ENCODE assay signal across 1 cellular context in genomic region chr7:108525985-108526767, GRCh38.
TF ChIP-seq lines count a peak whose summit lies in the region.

TSS of gene PNPLA8 (minus strand) at chr7:108526135. CDS start at chr7:108515491, 10,644 bp downstream.

TF ChIP-seq in HepG2, 621 proteins besides CTCF, POLR2A, EP300 and RAD21 (continued from another document and continues in another):
- no peak for TF ChIP-seq ATF6 (CRISPR knock-in tag; conservative IDR thresholded peaks at IDR 0.05)
- TF ChIP-seq PCBP1 (IDR thresholded peaks at IDR 0.05; ENCODE audit: borderline replicate concordance, low read depth, low read length) = peak; percentile 77; the same call in 1 of the 2 replicates
- TF ChIP-seq IRF9 (CRISPR knock-in tag; IDR thresholded peaks at IDR 0.05; ENCODE audit: borderline replicate concordance) = peak; percentile 42; the same call in 1 of the 2 replicates
- TF ChIP-seq ZZZ3 (CRISPR knock-in tag; IDR thresholded peaks at IDR 0.05; ENCODE audit: borderline replicate concordance) = peak; percentile 94; the same call in 1 of the 2 replicates
- TF ChIP-seq ZNF280B (CRISPR knock-in tag; IDR thresholded peaks at IDR 0.05; ENCODE audit: borderline replicate concordance) = 0 out of 2 replicates have a peak, but pooled peaks have one; percentile 95
- TF ChIP-seq RFX3 (CRISPR knock-in tag; IDR thresholded peaks at IDR 0.05) = no peak
- no peak for TF ChIP-seq ZNF264 (CRISPR knock-in tag; IDR thresholded peaks at IDR 0.05)
- no peak for TF ChIP-seq EED (CRISPR knock-in tag; IDR thresholded peaks at IDR 0.05)
- TF ChIP-seq MED13 (CRISPR knock-in tag; IDR thresholded peaks at IDR 0.05) = no peak
- no peak for TF ChIP-seq FOXO4 (CRISPR knock-in tag; conservative IDR thresholded peaks at IDR 0.05)
- peak; percentile 78 for TF ChIP-seq MXD4 (CRISPR knock-in tag; IDR thresholded peaks at IDR 0.05)
- no peak for TF ChIP-seq ZNF75D (CRISPR knock-in tag; IDR thresholded peaks at IDR 0.05; ENCODE audit: borderline replicate concordance)
- no peak for TF ChIP-seq PLRG1 (conservative IDR thresholded peaks at IDR 0.05)
- TF ChIP-seq SNAPC2 (CRISPR knock-in tag; IDR thresholded peaks at IDR 0.05) = peak; percentile 92; the same call in 1 of the 2 replicates
- peak; percentile 77; the same call in 1 of the 2 replicates for TF ChIP-seq EHMT2 (IDR thresholded peaks at IDR 0.05; ENCODE audit: borderline replicate concordance, low read depth, low read length)
- no peak for TF ChIP-seq YY1 (IDR thresholded peaks at IDR 0.05; ENCODE audit: insufficient read depth, insufficient replicate concordance, low read depth, low read length)
- no peak for TF ChIP-seq NR0B2 (CRISPR knock-in tag; IDR thresholded peaks at IDR 0.05)
- no peak for TF ChIP-seq ZNF773 (CRISPR knock-in tag; IDR thresholded peaks at IDR 0.05; ENCODE audit: borderline replicate concordance)
- peak; percentile 51; the same call in 1 of the 2 replicates for TF ChIP-seq ZNF558 (CRISPR knock-in tag; IDR thresholded peaks at IDR 0.05; ENCODE audit: borderline replicate concordance)
- peak; percentile 77; the same call in 1 of the 2 replicates for TF ChIP-seq ZNF878 (CRISPR knock-in tag; IDR thresholded peaks at IDR 0.05)
- no peak for TF ChIP-seq ZBTB37 (CRISPR knock-in tag; IDR thresholded peaks at IDR 0.05)
- 0 out of 2 replicates have a peak, but pooled peaks have one; percentile 70 for TF ChIP-seq ZNF670 (CRISPR knock-in tag; IDR thresholded peaks at IDR 0.05; ENCODE audit: borderline replicate concordance)
- no peak for TF ChIP-seq TBP (CRISPR knock-in tag; IDR thresholded peaks at IDR 0.05)
- TF ChIP-seq ZNF142 (CRISPR knock-in tag; IDR thresholded peaks at IDR 0.05) = no peak
- no peak for TF ChIP-seq TOE1 (CRISPR knock-in tag; IDR thresholded peaks at IDR 0.05)
- peak; percentile 95 for TF ChIP-seq HNF1B (CRISPR knock-in tag; IDR thresholded peaks at IDR 0.05)
- TF ChIP-seq SNAPC4 (CRISPR knock-in tag; IDR thresholded peaks at IDR 0.05) = no peak
- TF ChIP-seq MTF2 (CRISPR knock-in tag; IDR thresholded peaks at IDR 0.05; ENCODE audit: borderline replicate concordance) = peak; percentile 98
- TF ChIP-seq ZC3H4 (CRISPR knock-in tag; IDR thresholded peaks at IDR 0.05; ENCODE audit: borderline replicate concordance) = no peak
- TF ChIP-seq HOXD1 (CRISPR knock-in tag; IDR thresholded peaks at IDR 0.05) = no peak
- no peak; the same call in 1 of the 2 replicates for TF ChIP-seq EEA1 (CRISPR knock-in tag; IDR thresholded peaks at IDR 0.05; ENCODE audit: borderline replicate concordance)
- no peak for TF ChIP-seq ZFP90 (CRISPR knock-in tag; IDR thresholded peaks at IDR 0.05; ENCODE audit: borderline replicate concordance)
- TF ChIP-seq ZNF484 (CRISPR knock-in tag; IDR thresholded peaks at IDR 0.05; ENCODE audit: borderline replicate concordance, low read depth) = no peak
